1 cellular context compared by ENCODE assay signal in the genomic region with DNA sequence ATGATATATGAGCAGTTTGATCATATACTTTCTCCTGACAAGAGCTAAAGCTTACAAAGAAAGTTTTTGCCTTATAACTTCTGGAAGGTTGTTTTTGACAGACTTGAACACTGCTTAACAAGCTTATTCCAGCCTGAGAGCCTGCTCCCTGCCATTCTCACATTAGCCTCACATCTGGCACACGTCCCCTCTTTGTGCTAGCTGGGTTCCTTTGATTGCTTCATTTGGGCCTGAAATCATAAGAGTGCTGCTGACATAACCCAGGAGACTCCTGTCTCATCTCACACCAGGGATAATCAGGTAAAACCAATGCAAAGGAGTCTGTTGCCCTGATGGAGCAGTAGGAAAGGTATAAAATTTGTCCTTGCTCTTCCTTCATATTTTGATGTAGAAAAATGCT.
TF ChIP-seq lines count a peak whose summit lies in the region.

No MANE protein-coding gene starts in this region.

TF ChIP-seq in HCT116, 20 proteins besides CTCF, POLR2A, EP300 and RAD21 (continued from another document):
- TF ChIP-seq ZBTB33 (IDR thresholded peaks at IDR 0.05; ENCODE audit: extremely low read depth, insufficient replicate concordance, low read length) (no peak), ELF1 (IDR thresholded peaks at IDR 0.05; ENCODE audit: borderline replicate concordance, low read depth) (no peak), SP1 (IDR thresholded peaks at IDR 0.05; ENCODE audit: low read depth) (no peak), EGR1 (IDR thresholded peaks at IDR 0.05; ENCODE audit: low read depth) (no peak)
- TF ChIP-seq, protein P1, sequence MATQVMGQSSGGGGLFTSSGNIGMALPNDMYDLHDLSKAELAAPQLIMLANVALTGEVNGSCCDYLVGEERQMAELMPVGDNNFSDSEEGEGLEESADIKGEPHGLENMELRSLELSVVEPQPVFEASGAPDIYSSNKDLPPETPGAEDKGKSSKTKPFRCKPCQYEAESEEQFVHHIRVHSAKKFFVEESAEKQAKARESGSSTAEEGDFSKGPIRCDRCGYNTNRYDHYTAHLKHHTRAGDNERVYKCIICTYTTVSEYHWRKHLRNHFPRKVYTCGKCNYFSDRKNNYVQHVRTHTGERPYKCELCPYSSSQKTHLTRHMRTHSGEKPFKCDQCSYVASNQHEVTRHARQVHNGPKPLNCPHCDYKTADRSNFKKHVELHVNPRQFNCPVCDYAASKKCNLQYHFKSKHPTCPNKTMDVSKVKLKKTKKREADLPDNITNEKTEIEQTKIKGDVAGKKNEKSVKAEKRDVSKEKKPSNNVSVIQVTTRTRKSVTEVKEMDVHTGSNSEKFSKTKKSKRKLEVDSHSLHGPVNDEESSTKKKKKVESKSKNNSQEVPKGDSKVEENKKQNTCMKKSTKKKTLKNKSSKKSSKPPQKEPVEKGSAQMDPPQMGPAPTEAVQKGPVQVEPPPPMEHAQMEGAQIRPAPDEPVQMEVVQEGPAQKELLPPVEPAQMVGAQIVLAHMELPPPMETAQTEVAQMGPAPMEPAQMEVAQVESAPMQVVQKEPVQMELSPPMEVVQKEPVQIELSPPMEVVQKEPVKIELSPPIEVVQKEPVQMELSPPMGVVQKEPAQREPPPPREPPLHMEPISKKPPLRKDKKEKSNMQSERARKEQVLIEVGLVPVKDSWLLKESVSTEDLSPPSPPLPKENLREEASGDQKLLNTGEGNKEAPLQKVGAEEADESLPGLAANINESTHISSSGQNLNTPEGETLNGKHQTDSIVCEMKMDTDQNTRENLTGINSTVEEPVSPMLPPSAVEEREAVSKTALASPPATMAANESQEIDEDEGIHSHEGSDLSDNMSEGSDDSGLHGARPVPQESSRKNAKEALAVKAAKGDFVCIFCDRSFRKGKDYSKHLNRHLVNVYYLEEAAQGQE (IDR thresholded peaks at IDR 0.05; ENCODE audit: low read depth), result no peak
